Comparison of ENCODE assay signal across 8 cellular contexts in the genomic region with DNA sequence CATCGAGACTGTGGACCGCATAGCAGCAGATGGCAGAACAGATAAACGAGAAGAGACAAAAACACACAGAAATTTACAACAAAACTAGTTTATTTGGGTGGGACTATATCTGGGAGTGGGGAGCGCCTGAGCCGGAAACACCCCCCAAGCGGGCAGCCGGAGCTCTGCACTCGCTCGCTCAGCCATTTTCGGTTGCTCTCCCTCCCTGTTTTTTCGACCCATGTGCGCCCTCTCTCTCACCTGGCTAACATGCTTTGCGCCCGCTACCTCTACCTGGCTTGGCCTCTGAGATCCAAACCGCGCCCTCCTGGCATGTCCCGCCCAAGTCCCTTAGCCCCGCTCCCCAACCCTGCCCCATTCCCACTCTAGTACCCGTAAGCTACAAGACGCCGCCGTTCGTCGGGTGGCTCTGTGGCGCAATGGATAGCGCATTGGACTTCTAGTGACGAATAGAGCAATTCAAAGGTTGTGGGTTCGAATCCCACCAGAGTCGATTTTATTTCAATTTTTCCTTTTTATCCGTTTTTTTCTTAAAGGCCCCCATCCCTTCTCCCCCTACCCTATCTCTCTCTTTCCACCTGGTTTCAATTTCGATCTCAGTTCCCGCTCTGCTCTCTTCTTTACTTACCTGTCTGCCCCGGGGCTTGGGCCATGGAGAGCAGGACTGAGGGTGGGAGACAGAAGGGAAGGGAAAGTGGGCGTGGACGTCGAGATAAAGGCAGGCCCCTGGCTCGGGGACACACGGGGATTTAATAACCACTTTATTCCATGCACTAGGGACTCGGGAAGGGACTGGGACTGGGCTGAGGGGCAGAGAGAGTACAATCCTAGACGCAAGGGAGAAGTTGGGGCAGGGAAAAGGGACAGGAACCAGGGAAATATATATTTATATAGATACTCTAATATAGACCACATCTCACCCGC. TPM values are rescaled to one million over a fixed set of nuclear protein-coding genes. Genes with fewer than 3 reads are reported as not detected.
DNase-seq lines count a peak whose midpoint lies in the region; ATAC-seq and TF ChIP-seq lines count a peak whose summit lies in the region.

No MANE protein-coding gene starts in this region.

- peak overlapping the region; percentile 99 to 100 for H3K27ac Mint-ChIP-seq in activated naive CD4-positive, alpha-beta T cell treated with anti-CD3 and anti-CD28 coated beads, Interleukin-2, amount 50 U/mL, for 72 hours
- peak overlapping the region; percentile 98 for H3K27ac Mint-ChIP-seq in progenitor cell of endocrine pancreas

- no peak overlapping the region for H2BK20ac ChIP-seq in IMR-90 (ENCODE audit: low read depth, low read length)

- H3K27me3 Mint-ChIP-seq in progenitor cell of endocrine pancreas: peaks cover 70% of the 10 kb centered on the region

- H3K4ac ChIP-seq in IMR-90 (ENCODE audit: low read depth, low read length): no peak overlapping the region

- peak overlapping the region; percentile 29; the same call in 1 of the 2 replicates for H3K9ac ChIP-seq in IMR-90 (ENCODE audit: low read depth, low read length)

- H3K4me3 Mint-ChIP-seq in progenitor cell of endocrine pancreas (ENCODE audit: low read depth): peak overlapping the region; percentile 69

- TF ChIP-seq CTCF in IMR-90 (conservative IDR thresholded peaks at IDR 0.05; ENCODE audit: low read depth, low read length): 0 out of 2 replicates have a peak, but pooled peaks have one; percentile 25
- TF ChIP-seq CTCF in heart left ventricle (IDR thresholded peaks at IDR 0.05): peak in 4 of 12 donors; percentile 12 to 34 (median 26)
- peak; percentile 47 for TF ChIP-seq CTCF in progenitor cell of endocrine pancreas (IDR thresholded peaks at IDR 0.05; ENCODE audit: unreplicated experiment)

- in situ Hi-C loops in IMR-90 (cut with MboI; ENCODE audit: low sequenced_read_pairs): loop anchor here (5.0 kb wide), 1 partner anchor 102 kb away; no protein-coding TSS in a partner anchor

- H3K56ac ChIP-seq in IMR-90 (ENCODE audit: extremely low read depth, insufficient read depth, low read length): no peak overlapping the region

- POLR2A ChIA-PET in IMR-90 (lab: Charles Lee; ENCODE audit: unreplicated experiment): interaction anchor here (1.0 kb wide), 1 partner anchor 53 kb away, joined by 4 read pairs; no protein-coding TSS in a partner anchor

- no peaks in the 10 kb centered on the region for H3K9me3 ChIP-seq in IMR-90 (ENCODE audit: control insufficient read depth, insufficient read depth, low read length)
- H3K9me3 ChIP-seq in SJSA1 (replicated peaks): no peaks in the 10 kb centered on the region
- no peaks in the 10 kb centered on the region for H3K9me3 ChIP-seq in heart left ventricle

- no TSS peak for BruUV-seq in IMR-90 (replicated peaks; lab: Mats Ljungman, UMichigan)

- H3K4me3 ChIP-seq in IMR-90 (ENCODE audit: insufficient read depth, low read depth, low read length) (peak overlapping the region; percentile 60), SJSA1 (peak overlapping the region; percentile 45), heart left ventricle (peak overlapping the region; percentile 34 to 79 (median 66))

- H3K23ac ChIP-seq in IMR-90 (ENCODE audit: low read depth, low read length): no peak overlapping the region

- H3K14ac ChIP-seq in IMR-90 (replicated peaks; ENCODE audit: low read depth, low read length): no peak overlapping the region

- peak overlapping the region; percentile 63 for H2AK9ac ChIP-seq in IMR-90 (replicated peaks; ENCODE audit: low read depth, low read length, poor library complexity)

- dilution Hi-C loops in IMR-90 (cut with HindIII; ENCODE audit: low sequenced_read_pairs, unreplicated experiment): loop anchor here (25.0 kb wide), 1 partner anchor 117 kb away; the partner anchor contains the start of genes CTC1 and PFAS

- H3K36me3 ChIP-seq in IMR-90 (ENCODE audit: control insufficient read depth, insufficient read depth, low read length): no peaks in the 10 kb centered on the region
- H3K36me3 ChIP-seq in SJSA1: no peaks in the 10 kb centered on the region
- H3K36me3 ChIP-seq in heart left ventricle: no peaks in the 10 kb centered on the region

- no peak overlapping the region for H3K27ac ChIP-seq in IMR-90 (ENCODE audit: insufficient read depth, low read length)
- H3K27ac ChIP-seq in SJSA1: no peak overlapping the region
- peak overlapping the region in 8 of 12 donors; percentile 35 to 85 (median 78) for H3K27ac ChIP-seq in heart left ventricle

- H3K27me3 ChIP-seq in IMR-90 (ENCODE audit: control insufficient read depth, insufficient read depth, low read length): peaks cover 9% of the 10 kb centered on the region
- H3K27me3 ChIP-seq in SJSA1 (replicated peaks): peaks cover 23% of the 10 kb centered on the region
- peaks cover 0 to 58% (median 10%) of the 10 kb centered on the region in 9 donors for H3K27me3 ChIP-seq in heart left ventricle

- H3K4me1 ChIP-seq in IMR-90 (ENCODE audit: control insufficient read depth, insufficient read depth, low read length) (peaks cover 14% of the 10 kb centered on the region), SJSA1 (replicated peaks) (peaks cover 52% of the 10 kb centered on the region), heart left ventricle (peaks cover 7 to 79% (median 59%) of the 10 kb centered on the region in 12 donors)

- H4K5ac ChIP-seq in IMR-90 (ENCODE audit: low read depth, low read length): no peak overlapping the region

- no peak overlapping the region for H3K18ac ChIP-seq in IMR-90 (ENCODE audit: low read depth, low read length)

- 0 out of 2 replicates have a peak, but pooled peaks have one; percentile 62 for TF ChIP-seq POLR2A in IMR-90 (IDR thresholded peaks at IDR 0.05; ENCODE audit: low read depth, low read length)
- no peak for TF ChIP-seq POLR2A in heart left ventricle (IDR thresholded peaks at IDR 0.05)

- CTCF ChIA-PET in IMR-90 (lab: Yijun Ruan, JAX): interaction anchor here (0.6 to 3.7 kb wide), 5 partner anchors 17 to 209 kb away, joined by 3 to 25 read pairs (median 6); no protein-coding TSS in a partner anchor

- intact Hi-C loops in IMR-90 (cut with micrococcal nuclease) (loop anchor here (1.0 kb wide), 1 partner anchor 67 kb away; no protein-coding TSS in a partner anchor), heart left ventricle (cut with DNase I) (loop anchor here in 9 of 10 donors (1.0 to 10.0 kb wide), 10 partner anchors 37 to 174 kb away; partner anchors contain the start of genes VAMP2 (in 3 of the 9) and SLC25A35 (in 2 of the 9))

- DNase-seq in DMS153 treated with DMSO at 0.1 percent for 48 hours (lab: John Stamatoyannopoulos, UW; ENCODE audit: unreplicated experiment) (peak; percentile 10), IMR-90 (peak; percentile 69), SJSA1 (ENCODE audit: low read depth in 1 of 2, low spot score in 2 of 2) (peak; percentile 79 to 91), heart left ventricle (peak in 3 of 5 donors; percentile 41 to 63 (median 57)), progenitor cell of endocrine pancreas (ENCODE audit: low spot score, unreplicated experiment) (peak; percentile 50)
- DNase-seq in activated naive CD4-positive, alpha-beta T cell treated with anti-CD3 and anti-CD28 coated beads, Interleukin-2, amount 50 U/mL, for 72 hours (ENCODE audit: low spot score in 2 of 2): peak; percentile 82 to 89

- H2BK120ac ChIP-seq in IMR-90 (ENCODE audit: low read depth, low read length): no peak overlapping the region

- H4K8ac ChIP-seq in IMR-90 (ENCODE audit: low read depth in 2 of 2, low read length in 2 of 2): no peak overlapping the region

- 0% methylated on average over 9 of the region's 41 CpGs; no CpG with 5 or more reads in 1 of the 2 experiments for WGBS in IMR-90 (ENCODE audit: extremely low coverage in 2 of 2, insufficient read length in 1 of 2), 2 experiments
- WGBS in heart left ventricle, 4 donors: 1% methylated on average over 41 of the region's 41 CpGs

- H3K4me2 ChIP-seq in IMR-90 (ENCODE audit: low read depth, low read length): peak overlapping the region; percentile 87

- peaks cover 3 to 7% of the 10 kb centered on the region in 2 donors for H3K36me3 Mint-ChIP-seq in activated naive CD4-positive, alpha-beta T cell treated with anti-CD3 and anti-CD28 coated beads, Interleukin-2, amount 50 U/mL, for 72 hours
- H3K36me3 Mint-ChIP-seq in progenitor cell of endocrine pancreas (ENCODE audit: insufficient read depth): peaks cover 1% of the 10 kb centered on the region

- no peak for TF ChIP-seq RAD21 in IMR-90 (IDR thresholded peaks at IDR 0.05; ENCODE audit: low read length)

- no peak overlapping the region for H2AK5ac ChIP-seq in IMR-90 (ENCODE audit: low read depth, low read length)

- ATAC-seq in IMR-90 (ENCODE audit: low read depth) (peak; percentile 2), heart left ventricle (peak in 3 of 4 donors; percentile 8 to 25 (median 22)), HG03432 (IDR thresholded peaks at IDR 0.05; ENCODE audit: unreplicated experiment) (no peak), GM21786 (IDR thresholded peaks at IDR 0.05; ENCODE audit: unreplicated experiment) (no peak)
- ATAC-seq in activated naive CD4-positive, alpha-beta T cell treated with anti-CD3 and anti-CD28 coated beads, Interleukin-2, amount 50 U/mL, for 72 hours: peak; percentile 10 to 23

- H4K91ac ChIP-seq in IMR-90 (ENCODE audit: insufficient read depth, low read depth, low read length): no peak overlapping the region

- H3K4me1 Mint-ChIP-seq in progenitor cell of endocrine pancreas (ENCODE audit: low read depth): peaks cover 31% of the 10 kb centered on the region

- H3K9me1 ChIP-seq in IMR-90 (ENCODE audit: insufficient read depth, low read length): peaks cover 9% of the 10 kb centered on the region

- peak overlapping the region; percentile 92 for H2AFZ ChIP-seq in IMR-90 (replicated peaks; ENCODE audit: low read length, poor library complexity)

- peak overlapping the region; percentile 6 for H2BK5ac ChIP-seq in IMR-90 (ENCODE audit: low read depth, low read length, poor library complexity, severe bottlenecking)

- peaks cover 24% of the 10 kb centered on the region for H4K20me1 ChIP-seq in IMR-90 (ENCODE audit: insufficient read depth, low read length)

- no peaks in the 10 kb centered on the region for H3K9me3 Mint-ChIP-seq in activated naive CD4-positive, alpha-beta T cell treated with anti-CD3 and anti-CD28 coated beads, Interleukin-2, amount 50 U/mL, for 72 hours
- H3K9me3 Mint-ChIP-seq in progenitor cell of endocrine pancreas (ENCODE audit: low read depth): no peaks in the 10 kb centered on the region

- H3K79me1 ChIP-seq in IMR-90 (ENCODE audit: low read depth in 1 of 2, low read length in 2 of 2): no peaks in the 10 kb centered on the region; a peak in 1 of 4 replicates

- H2BK15ac ChIP-seq in IMR-90 (ENCODE audit: low read depth, low read length): no peak overlapping the region

RNA-seq across cellular contexts. Expression of gene ALOXE3, which starts 2.5 kb away (rescaled TPM):
- total RNA-seq in IMR-90 (2012; rRNA removed) (under 0.01 TPM in 2 replicates), heart left ventricle (not detected), progenitor cell of endocrine pancreas (not detected in 2 replicates)
- polyA plus RNA-seq in IMR-90 (2012; rRNA removed) (0.19 and 0.26 TPM in 2 replicates), heart left ventricle (under 1 TPM in 1 of 2 donors, not detected in 1; 0.12 TPM)
- 0.06 and 0.19 TPM in 2 replicates for polyA plus RNA-seq in IMR-90 (2012; cell fraction: cytosol; rRNA removed)
- polyA plus RNA-seq in IMR-90 (2012; cell fraction: nucleus; rRNA removed; ENCODE audit: low replicate concordance): 0.52 and 0.83 TPM in 2 replicates
- total RNA-seq in SJSA1 (2014; rRNA removed; shearing (Covaris generic)): not detected in 2 replicates
- total RNA-seq in activated naive CD4-positive, alpha-beta T cell treated with anti-CD3 and anti-CD28 coated beads, Interleukin-2, amount 50 U/mL, for 72 hours: under 1 TPM in 1 of 2 donors, not detected in 1; 0.23 TPM

RNA-seq across cellular contexts. Expression of gene HES7, which starts 3.1 kb away (rescaled TPM):
- total RNA-seq in IMR-90 (2012; rRNA removed) (not detected in 2 replicates), heart left ventricle (under 1 TPM in 4 of 9 donors, not detected in 5; 0.17 to 0.76 (median 0.44) TPM), progenitor cell of endocrine pancreas (0.47 TPM in 1 of 2 replicates, not detected in the other)
- polyA plus RNA-seq in IMR-90 (2012; rRNA removed) (0.43 and 0.56 TPM in 2 replicates), heart left ventricle (under 1 TPM; 0.23 to 0.40 TPM)
- polyA plus RNA-seq in IMR-90 (2012; cell fraction: cytosol; rRNA removed): 0.66 and 1.9 TPM in 2 replicates
- 1.8 and 4.2 TPM in 2 replicates for polyA plus RNA-seq in IMR-90 (2012; cell fraction: nucleus; rRNA removed; ENCODE audit: low replicate concordance)
- total RNA-seq in SJSA1 (2014; rRNA removed; shearing (Covaris generic)): not detected in 2 replicates
- total RNA-seq in activated naive CD4-positive, alpha-beta T cell treated with anti-CD3 and anti-CD28 coated beads, Interleukin-2, amount 50 U/mL, for 72 hours: 10 to 100 TPM in 1 of 2 donors, 1 to 10 TPM in 1; 7.5 to 10.7 TPM

RNA-seq across cellular contexts. Expression of gene PER1, which starts 31.4 kb away (rescaled TPM):
- 1.7 and 3.4 TPM in 2 replicates for total RNA-seq in IMR-90 (2012; rRNA removed)
- polyA plus RNA-seq in IMR-90 (2012; rRNA removed): 10.5 and 11.5 TPM in 2 replicates
- polyA plus RNA-seq in IMR-90 (2012; cell fraction: cytosol; rRNA removed): 4.8 and 6.2 TPM in 2 replicates
- polyA plus RNA-seq in IMR-90 (2012; cell fraction: nucleus; rRNA removed; ENCODE audit: low replicate concordance): 230 and 249 TPM in 2 replicates
- total RNA-seq in SJSA1 (2014; rRNA removed; shearing (Covaris generic)): 1.0 and 8.3 TPM in 2 replicates
- total RNA-seq in activated naive CD4-positive, alpha-beta T cell treated with anti-CD3 and anti-CD28 coated beads, Interleukin-2, amount 50 U/mL, for 72 hours: 100 to 1,000 TPM in 1 of 2 donors, 10 to 100 TPM in 1; 80.9 to 294 TPM
- total RNA-seq in heart left ventricle: 100 to 1,000 TPM in 3 of 9 donors, 10 to 100 TPM in 6; 40.2 to 132 (median 86.3) TPM
- 100 to 1,000 TPM in 1 of 2 donors, 10 to 100 TPM in 1; 96.2 to 164 TPM for polyA plus RNA-seq in heart left ventricle
- total RNA-seq in progenitor cell of endocrine pancreas: 37.2 and 40.8 TPM in 2 replicates

RNA-seq across cellular contexts. Expression of gene ALOX12B, which starts 33.3 kb away (rescaled TPM):
- not detected in 2 replicates for total RNA-seq in IMR-90 (2012; rRNA removed)
- not detected in 2 replicates for polyA plus RNA-seq in IMR-90 (2012; rRNA removed)
- polyA plus RNA-seq in IMR-90 (2012; cell fraction: cytosol; rRNA removed): not detected in 2 replicates
- polyA plus RNA-seq in IMR-90 (2012; cell fraction: nucleus; rRNA removed; ENCODE audit: low replicate concordance): not detected in 2 replicates
- not detected in 2 replicates for total RNA-seq in SJSA1 (2014; rRNA removed; shearing (Covaris generic))
- total RNA-seq in activated naive CD4-positive, alpha-beta T cell treated with anti-CD3 and anti-CD28 coated beads, Interleukin-2, amount 50 U/mL, for 72 hours: 1 to 10 TPM; 1.5 to 3.2 TPM
- total RNA-seq in heart left ventricle: not detected
- not detected for polyA plus RNA-seq in heart left ventricle
- total RNA-seq in progenitor cell of endocrine pancreas: 0.41 and 0.60 TPM in 2 replicates

RNA-seq across cellular contexts. Expression of gene VAMP2, which starts 42.0 kb away (rescaled TPM):
- total RNA-seq in IMR-90 (2012; rRNA removed) (2.2 and 2.3 TPM in 2 replicates), heart left ventricle (10 to 100 TPM; 21.5 to 67.2 (median 51.1) TPM), progenitor cell of endocrine pancreas (46.4 and 48.1 TPM in 2 replicates)
- polyA plus RNA-seq in IMR-90 (2012; rRNA removed) (27.3 and 33.3 TPM in 2 replicates), heart left ventricle (10 to 100 TPM; 49.0 to 50.6 TPM)
- polyA plus RNA-seq in IMR-90 (2012; cell fraction: cytosol; rRNA removed): 14.0 and 29.1 TPM in 2 replicates
- polyA plus RNA-seq in IMR-90 (2012; cell fraction: nucleus; rRNA removed; ENCODE audit: low replicate concordance): 68.1 and 141 TPM in 2 replicates
- 2.9 and 9.7 TPM in 2 replicates for total RNA-seq in SJSA1 (2014; rRNA removed; shearing (Covaris generic))
- total RNA-seq in activated naive CD4-positive, alpha-beta T cell treated with anti-CD3 and anti-CD28 coated beads, Interleukin-2, amount 50 U/mL, for 72 hours: 10 to 100 TPM; 43.6 to 85.6 TPM

Comparison
In these comparisons a context has a peak if more than half of its experiments do, and no peak if none do; other contexts are left out.
1. DNase-seq: peak in every context shown above with its lines; median percentile 86 in activated naive CD4-positive, alpha-beta T cell treated with anti-CD3 and anti-CD28 coated beads, Interleukin-2, amount 50 U/mL, for 72 hours; 85 in SJSA1; 69 in IMR-90; 57 in heart left ventricle; 50 in progenitor cell of endocrine pancreas; 10 in DMS153 treated with DMSO at 0.1 percent for 48 hours.
2. ATAC-seq: peak in IMR-90 (single experiment), activated naive CD4-positive, alpha-beta T cell treated with anti-CD3 and anti-CD28 coated beads, Interleukin-2, amount 50 U/mL, for 72 hours (2 of 2) and heart left ventricle (3 of 4); none in HG03432 (single experiment) and GM21786 (single experiment).
3. H3K27ac ChIP-seq: peak in heart left ventricle (8 of 12); none in IMR-90 (single experiment) and SJSA1 (single experiment).
4. Peak in every context shown above with its lines, with median percentiles within 50 percentile points of each other: H3K4me3 ChIP-seq.